In genomic region chr11:30365793-30366517, GRCh38 we compare ENCODE assay signal across 26 cellular contexts. TPM values are rescaled to one million over a fixed set of nuclear protein-coding genes. Genes with fewer than 3 reads are reported as not detected.
DNase-seq lines count a peak whose midpoint lies in the region; ATAC-seq, FAIRE-seq and TF ChIP-seq lines count a peak whose summit lies in the region.
"Had no signal": no experiment of that assay in that cellular context is flagged by ENCODE, and none has a peak within 500 bp of the region (broad histone marks: within the 10 kb centered on the region; RNA-seq: fewer than 3 reads in every experiment).

No MANE protein-coding gene starts in this region.

- peaks cover 0 to 8% of the 10 kb centered on the region in 2 donors for H3K36me3 Mint-ChIP-seq in stimulated activated naive B cell treated with anti-CD40 and anti-IgM and Interleukin-4, amounts not matched to agents 10 μg/mL and 1 μg/mL and 100 μg/mL, for 72 hours
- H3K36me3 Mint-ChIP-seq in natural killer cell, result no peaks in the 10 kb centered on the region

- peaks cover 8 to 17% of the 10 kb centered on the region in 2 donors for H3K27me3 Mint-ChIP-seq in stimulated activated naive B cell treated with anti-CD40 and anti-IgM and Interleukin-4, amounts not matched to agents 10 μg/mL and 1 μg/mL and 100 μg/mL, for 72 hours
- H3K27me3 Mint-ChIP-seq in natural killer cell (ENCODE audit: low read depth in 2 of 2), result peaks cover 10 to 12% of the 10 kb centered on the region in 2 donors

- intact Hi-C loops in natural killer cell (cut with micrococcal nuclease), result loop anchor here (10.0 kb wide), 1 partner anchor 61 kb away; no protein-coding TSS in a partner anchor

- FAIRE-seq in frontal cortex (lab: Jason Lieb, UNC), result no peak
- FAIRE-seq: small intestine had no signal

- peaks cover 9 to 10% of the 10 kb centered on the region in 2 donors for H3K9me3 Mint-ChIP-seq in stimulated activated naive B cell treated with anti-CD40 and anti-IgM and Interleukin-4, amounts not matched to agents 10 μg/mL and 1 μg/mL and 100 μg/mL, for 72 hours
- H3K9me3 Mint-ChIP-seq in natural killer cell, result no peaks in the 10 kb centered on the region
- H3K9me3 Mint-ChIP-seq: activated naive CD8-positive, alpha-beta T cell treated with anti-CD3 and anti-CD28 coated beads, Interleukin-2, amount 50 U/mL, for 24 hours; activated T-cell treated with anti-CD3 and anti-CD28 coated beads, Interleukin-2, amount 50 U/mL, for 24 hours; endodermal cell had no signal

- no peak for DNase-seq in stimulated activated naive B cell treated with anti-CD40 and anti-IgM and Interleukin-4, amounts not matched to agents 10 μg/mL and 1 μg/mL and 100 μg/mL, for 72 hours
- DNase-seq in natural killer cell (no peak), frontal cortex (ENCODE audit: low spot score in 2 of 2) (no peak)
- DNase-seq: activated CD4-positive, alpha-beta T cell treated with anti-CD3 and anti-CD28 coated beads for 4 hours; activated gamma-delta T cell; activated naive CD8-positive, alpha-beta T cell treated with anti-CD3 and anti-CD28 coated beads, Interleukin-2, amount 50 U/mL, for 24 hours; activated T-cell treated with anti-CD3 and anti-CD28 coated beads, Interleukin-2, amount 50 U/mL, for 24 hours; central memory CD4-positive, alpha-beta T cell; endodermal cell; foreskin keratinocyte; GM23248; IMR-90; NCI-H1092; NCI-H187; NCI-H2171; NCI-H510A; Right ventricle myocardium superior; small intestine; stimulated activated CD4-positive, alpha-beta T cell treated with anti-CD3 and anti-CD28 coated beads, Interleukin-2, amount 100 ng/mL, for 24 hours; T-helper 9 cell; trophoblast cell had no signal

- no peak for TF ChIP-seq CTCF in natural killer cell (IDR thresholded peaks at IDR 0.05)

- peaks cover 3 to 6% of the 10 kb centered on the region in 2 donors for H3K4me1 Mint-ChIP-seq in stimulated activated naive B cell treated with anti-CD40 and anti-IgM and Interleukin-4, amounts not matched to agents 10 μg/mL and 1 μg/mL and 100 μg/mL, for 72 hours
- no peaks in the 10 kb centered on the region for H3K4me1 Mint-ChIP-seq in natural killer cell
- H3K4me1 Mint-ChIP-seq: activated naive CD8-positive, alpha-beta T cell treated with anti-CD3 and anti-CD28 coated beads, Interleukin-2, amount 50 U/mL, for 24 hours had no signal

- H3K27ac Mint-ChIP-seq in stimulated activated naive B cell treated with anti-CD40 and anti-IgM and Interleukin-4, amounts not matched to agents 10 μg/mL and 1 μg/mL and 100 μg/mL, for 72 hours, result no peak overlapping the region
- no peak overlapping the region for H3K27ac Mint-ChIP-seq in natural killer cell
- H3K27ac Mint-ChIP-seq: activated naive CD8-positive, alpha-beta T cell treated with anti-CD3 and anti-CD28 coated beads, Interleukin-2, amount 50 U/mL, for 24 hours; activated T-cell treated with anti-CD3 and anti-CD28 coated beads, Interleukin-2, amount 50 U/mL, for 24 hours; endodermal cell had no signal

- no peak overlapping the region for H3K4me3 Mint-ChIP-seq in stimulated activated naive B cell treated with anti-CD40 and anti-IgM and Interleukin-4, amounts not matched to agents 10 μg/mL and 1 μg/mL and 100 μg/mL, for 72 hours
- H3K4me3 Mint-ChIP-seq in natural killer cell, result no peak overlapping the region
- H3K4me3 Mint-ChIP-seq: activated naive CD8-positive, alpha-beta T cell treated with anti-CD3 and anti-CD28 coated beads, Interleukin-2, amount 50 U/mL, for 24 hours; activated T-cell treated with anti-CD3 and anti-CD28 coated beads, Interleukin-2, amount 50 U/mL, for 24 hours; endodermal cell; neural crest cell had no signal

- ATAC-seq in GM18519 (IDR thresholded peaks at IDR 0.05; ENCODE audit: low FRiP score, unreplicated experiment) (peak; percentile 57), GM21717 (IDR thresholded peaks at IDR 0.05; ENCODE audit: unreplicated experiment) (peak; percentile 50), HG03521 (IDR thresholded peaks at IDR 0.05; ENCODE audit: unreplicated experiment) (peak; percentile 52), HG02571 (IDR thresholded peaks at IDR 0.05; ENCODE audit: unreplicated experiment) (no peak), natural killer cell (no peak)
- ATAC-seq in stimulated activated naive B cell treated with anti-CD40 and anti-IgM and Interleukin-4, amounts not matched to agents 10 μg/mL and 1 μg/mL and 100 μg/mL, for 72 hours (replicated peaks), result peak; percentile 72 to 78
- ATAC-seq: activated naive CD8-positive, alpha-beta T cell treated with anti-CD3 and anti-CD28 coated beads, Interleukin-2, amount 50 U/mL, for 24 hours; foreskin keratinocyte had no signal

RNA-seq across cellular contexts. Expression of gene ARL14EP, which starts 43.1 kb away (rescaled TPM):
- total RNA-seq in natural killer cell, result 10 to 100 TPM; 22.7 to 41.9 (median 22.8) TPM
- total RNA-seq in frontal cortex, result 70.5 TPM

Comparison
In these comparisons a context has a peak if more than half of its experiments do, and no peak if none do; other contexts are left out.
1. ATAC-seq: peak in GM18519 (single experiment), GM21717 (single experiment), HG03521 (single experiment) and stimulated activated naive B cell treated with anti-CD40 and anti-IgM and Interleukin-4, amounts not matched to agents 10 μg/mL and 1 μg/mL and 100 μg/mL, for 72 hours (2 of 2); none in HG02571 (single experiment) and natural killer cell (0 of 3).